ENCODE assay signal across 7 cellular contexts in the genomic region with DNA sequence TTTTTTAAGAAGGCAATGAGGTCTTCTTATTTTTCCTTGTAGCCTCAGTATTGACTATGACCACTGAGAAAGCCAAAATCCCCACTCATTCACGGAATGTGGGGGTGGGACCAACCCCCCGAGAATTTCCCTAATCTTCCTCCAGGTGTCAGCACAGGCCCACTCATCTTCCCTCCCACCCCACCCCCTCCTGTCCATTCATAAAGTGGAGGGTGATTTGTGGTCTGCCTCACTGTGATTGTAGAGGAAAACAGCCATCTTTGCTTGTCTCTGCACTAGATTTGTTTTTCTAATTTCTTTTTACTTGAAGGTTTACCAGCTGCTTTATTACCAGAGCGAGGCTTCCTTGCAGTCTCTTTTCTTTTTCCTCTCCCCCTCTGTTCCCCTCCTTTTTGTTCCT.
DNase-seq lines count a peak whose midpoint lies in the region; ATAC-seq and TF ChIP-seq lines count a peak whose summit lies in the region.

No MANE protein-coding gene starts in this region.

- no peak for TF ChIP-seq EP300 in tibial nerve (IDR thresholded peaks at IDR 0.05)

- peak overlapping the region; percentile 84 to 95 (median 90) for H3K27ac Mint-ChIP-seq in brain

- no peaks in the 10 kb centered on the region for H3K36me3 Mint-ChIP-seq in brain

- peak; percentile 57 for TF ChIP-seq CTCF in GM12873 (IDR thresholded peaks at IDR 0.05; ENCODE audit: insufficient read depth, low read depth, low read length, missing control alignments)
- TF ChIP-seq CTCF in RWPE2 (IDR thresholded peaks at IDR 0.05; ENCODE audit: poor library complexity, severe bottlenecking), result peak; percentile 34
- TF ChIP-seq CTCF in brain (conservative IDR thresholded peaks at IDR 0.05), result peak; percentile 80 to 92
- TF ChIP-seq CTCF in right lobe of liver (IDR thresholded peaks at IDR 0.05), result peak; percentile 30 to 56 (median 44)
- TF ChIP-seq CTCF in tibial nerve (IDR thresholded peaks at IDR 0.05), result peak in 4 of 5 experiments; percentile 48 to 52 (median 49)

- ATAC-seq in HG03378 (IDR thresholded peaks at IDR 0.05; ENCODE audit: unreplicated experiment) (peak; percentile 40), RWPE2 (ENCODE audit: low read depth) (no peak; the same call in 2 of the 3 replicates), right lobe of liver (peak; percentile 56 to 72 (median 60))

- H3K4me1 Mint-ChIP-seq in brain, result peaks cover 60% of the 10 kb centered on the region

- 11% methylated on average over 3 of the region's 3 CpGs for WGBS in right lobe of liver (ENCODE audit: insufficient coverage, low coverage, low lambda C conversion rate, missing lambda C conversion rate)
- WGBS in tibial nerve, 2 donors, result 11 to 23% methylated on average over 3 of the region's 3 CpGs

- H3K9me3 ChIP-seq in RWPE2 (ENCODE audit: severe bottlenecking) (no peaks in the 10 kb centered on the region), right lobe of liver (no peaks in the 10 kb centered on the region), tibial nerve (no peaks in the 10 kb centered on the region)

- TF ChIP-seq POLR2A in right lobe of liver (IDR thresholded peaks at IDR 0.05), result no peak
- no peak for TF ChIP-seq POLR2A in tibial nerve (IDR thresholded peaks at IDR 0.05)

- intact Hi-C loops in right lobe of liver (cut with DNase I), result no loop called here

- H3K4me1 ChIP-seq in RWPE2 (ENCODE audit: insufficient read depth, poor library complexity, severe bottlenecking) (no peaks in the 10 kb centered on the region), right lobe of liver (no peaks in the 10 kb centered on the region), tibial nerve (peaks cover 0 to 42% (median 22%) of the 10 kb centered on the region in 4 donors)

- H3K27me3 ChIP-seq in RWPE2 (ENCODE audit: insufficient read depth, poor library complexity, severe bottlenecking), result no peaks in the 10 kb centered on the region
- no peaks in the 10 kb centered on the region for H3K27me3 ChIP-seq in right lobe of liver
- no peaks in the 10 kb centered on the region for H3K27me3 ChIP-seq in tibial nerve

- H3K4me3 ChIP-seq in RWPE2 (ENCODE audit: severe bottlenecking), result no peak overlapping the region
- H3K4me3 ChIP-seq in right lobe of liver, result no peak overlapping the region
- H3K4me3 ChIP-seq in tibial nerve, result no peak overlapping the region

- no peaks in the 10 kb centered on the region for H3K27me3 Mint-ChIP-seq in brain

- H3K4me3 Mint-ChIP-seq in brain, result peak overlapping the region in 4 of 5 experiments; percentile 13 to 65 (median 40)

- no peaks in the 10 kb centered on the region for H3K9me3 Mint-ChIP-seq in brain

- DNase-seq in RWPE2 (ENCODE audit: low spot score) (no peak), right lobe of liver (no peak), tibial nerve (ENCODE audit: low spot score in 2 of 2) (peak in 1 of 2 donors; percentile 24), KG1 (lab: John Stamatoyannopoulos, UW) (no peak)

- H3K27ac ChIP-seq in RWPE2 (ENCODE audit: poor library complexity, severe bottlenecking) (no peak overlapping the region), right lobe of liver (no peak overlapping the region), tibial nerve (peak overlapping the region in 2 of 4 donors; percentile 49 to 50)

- H3K36me3 ChIP-seq in RWPE2 (ENCODE audit: low read depth) (no peaks in the 10 kb centered on the region), right lobe of liver (no peaks in the 10 kb centered on the region), tibial nerve (no peaks in the 10 kb centered on the region)

Comparison
In these comparisons a context has a peak if more than half of its experiments do, and no peak if none do; other contexts are left out.
1. CTCF ChIP-seq: peak in every context shown above with its lines; median percentile 86 in brain; 57 in GM12873; 49 in tibial nerve; 44 in right lobe of liver; 34 in RWPE2.